In the genomic region with DNA sequence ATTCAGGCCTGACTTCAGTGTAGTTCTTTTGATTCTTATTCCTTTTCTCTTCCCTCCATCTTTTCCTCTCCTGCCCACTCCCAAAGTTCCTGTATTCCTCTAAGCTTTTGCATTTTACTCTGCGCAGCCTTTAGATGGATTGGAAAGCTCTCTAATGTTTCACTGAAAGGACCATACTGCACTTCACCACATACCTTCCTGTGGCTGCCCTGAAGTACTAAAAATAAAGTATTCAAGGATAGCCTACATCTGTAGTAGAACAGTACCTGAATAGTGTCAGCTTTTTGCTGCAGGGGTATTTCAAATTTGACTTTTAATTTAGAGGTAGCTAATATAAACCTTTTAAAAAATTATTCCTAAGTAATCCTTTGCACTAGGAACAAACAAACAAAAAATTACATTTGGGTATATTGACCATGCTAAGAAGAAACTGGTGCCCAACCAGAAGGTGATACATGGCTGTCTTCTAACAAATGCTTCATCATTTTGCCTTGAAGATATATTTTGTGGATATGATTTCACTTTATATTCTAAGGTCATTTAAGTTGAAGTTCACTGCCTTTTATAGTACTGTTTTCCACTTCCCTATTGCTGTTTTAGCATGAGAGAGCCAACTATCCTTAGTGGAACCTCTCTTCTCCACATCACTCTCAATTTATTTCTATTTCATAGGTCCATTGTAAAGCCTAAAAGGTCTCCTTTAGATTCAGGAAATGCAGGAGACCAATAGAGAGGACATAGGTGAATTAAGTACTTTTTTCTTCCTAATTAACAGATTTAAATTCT, we compare ENCODE assay signal across 1 cellular context.
TF ChIP-seq lines count a peak whose summit lies in the region.

No MANE protein-coding gene starts in this region.

TF ChIP-seq in K562, 482 proteins besides CTCF, POLR2A, EP300 and RAD21:
- TF ChIP-seq HIVEP1 (CRISPR knock-in tag; IDR thresholded peaks at IDR 0.05) (no peak), SIRT6 (IDR thresholded peaks at IDR 0.05; ENCODE audit: low read depth, low read length) (no peak), ZNF354B (CRISPR knock-in tag; IDR thresholded peaks at IDR 0.05) (no peak), L3MBTL2 (IDR thresholded peaks at IDR 0.05) (no peak), WHSC1 (IDR thresholded peaks at IDR 0.05; ENCODE audit: low read length) (no peak), MXI1 (IDR thresholded peaks at IDR 0.05; ENCODE audit: low read depth, low read length) (no peak), ILK (tag; IDR thresholded peaks at IDR 0.05; ENCODE audit: borderline replicate concordance, low read depth) (no peak), ZNF143 (CRISPR knock-in tag; IDR thresholded peaks at IDR 0.05) (no peak)
- TF ChIP-seq, protein P1, sequence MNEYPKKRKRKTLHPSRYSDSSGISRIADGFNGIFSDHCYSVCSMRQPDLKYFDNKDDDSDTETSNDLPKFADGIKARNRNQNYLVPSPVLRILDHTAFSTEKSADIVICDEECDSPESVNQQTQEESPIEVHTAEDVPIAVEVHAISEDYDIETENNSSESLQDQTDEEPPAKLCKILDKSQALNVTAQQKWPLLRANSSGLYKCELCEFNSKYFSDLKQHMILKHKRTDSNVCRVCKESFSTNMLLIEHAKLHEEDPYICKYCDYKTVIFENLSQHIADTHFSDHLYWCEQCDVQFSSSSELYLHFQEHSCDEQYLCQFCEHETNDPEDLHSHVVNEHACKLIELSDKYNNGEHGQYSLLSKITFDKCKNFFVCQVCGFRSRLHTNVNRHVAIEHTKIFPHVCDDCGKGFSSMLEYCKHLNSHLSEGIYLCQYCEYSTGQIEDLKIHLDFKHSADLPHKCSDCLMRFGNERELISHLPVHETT (CRISPR knock-in tag; conservative IDR thresholded peaks at IDR 0.05 in 1 of 2, IDR thresholded peaks at IDR 0.05 in 1 of 2) = no peak
- TF ChIP-seq, protein P2, sequence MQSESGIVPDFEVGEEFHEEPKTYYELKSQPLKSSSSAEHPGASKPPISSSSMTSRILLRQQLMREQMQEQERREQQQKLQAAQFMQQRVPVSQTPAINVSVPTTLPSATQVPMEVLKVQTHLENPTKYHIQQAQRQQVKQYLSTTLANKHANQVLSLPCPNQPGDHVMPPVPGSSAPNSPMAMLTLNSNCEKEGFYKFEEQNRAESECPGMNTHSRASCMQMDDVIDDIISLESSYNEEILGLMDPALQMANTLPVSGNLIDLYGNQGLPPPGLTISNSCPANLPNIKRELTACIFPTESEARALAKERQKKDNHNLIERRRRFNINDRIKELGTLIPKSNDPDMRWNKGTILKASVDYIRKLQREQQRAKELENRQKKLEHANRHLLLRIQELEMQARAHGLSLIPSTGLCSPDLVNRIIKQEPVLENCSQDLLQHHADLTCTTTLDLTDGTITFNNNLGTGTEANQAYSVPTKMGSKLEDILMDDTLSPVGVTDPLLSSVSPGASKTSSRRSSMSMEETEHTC (IDR thresholded peaks at IDR 0.05) = no peak
- TF ChIP-seq, protein P3, sequence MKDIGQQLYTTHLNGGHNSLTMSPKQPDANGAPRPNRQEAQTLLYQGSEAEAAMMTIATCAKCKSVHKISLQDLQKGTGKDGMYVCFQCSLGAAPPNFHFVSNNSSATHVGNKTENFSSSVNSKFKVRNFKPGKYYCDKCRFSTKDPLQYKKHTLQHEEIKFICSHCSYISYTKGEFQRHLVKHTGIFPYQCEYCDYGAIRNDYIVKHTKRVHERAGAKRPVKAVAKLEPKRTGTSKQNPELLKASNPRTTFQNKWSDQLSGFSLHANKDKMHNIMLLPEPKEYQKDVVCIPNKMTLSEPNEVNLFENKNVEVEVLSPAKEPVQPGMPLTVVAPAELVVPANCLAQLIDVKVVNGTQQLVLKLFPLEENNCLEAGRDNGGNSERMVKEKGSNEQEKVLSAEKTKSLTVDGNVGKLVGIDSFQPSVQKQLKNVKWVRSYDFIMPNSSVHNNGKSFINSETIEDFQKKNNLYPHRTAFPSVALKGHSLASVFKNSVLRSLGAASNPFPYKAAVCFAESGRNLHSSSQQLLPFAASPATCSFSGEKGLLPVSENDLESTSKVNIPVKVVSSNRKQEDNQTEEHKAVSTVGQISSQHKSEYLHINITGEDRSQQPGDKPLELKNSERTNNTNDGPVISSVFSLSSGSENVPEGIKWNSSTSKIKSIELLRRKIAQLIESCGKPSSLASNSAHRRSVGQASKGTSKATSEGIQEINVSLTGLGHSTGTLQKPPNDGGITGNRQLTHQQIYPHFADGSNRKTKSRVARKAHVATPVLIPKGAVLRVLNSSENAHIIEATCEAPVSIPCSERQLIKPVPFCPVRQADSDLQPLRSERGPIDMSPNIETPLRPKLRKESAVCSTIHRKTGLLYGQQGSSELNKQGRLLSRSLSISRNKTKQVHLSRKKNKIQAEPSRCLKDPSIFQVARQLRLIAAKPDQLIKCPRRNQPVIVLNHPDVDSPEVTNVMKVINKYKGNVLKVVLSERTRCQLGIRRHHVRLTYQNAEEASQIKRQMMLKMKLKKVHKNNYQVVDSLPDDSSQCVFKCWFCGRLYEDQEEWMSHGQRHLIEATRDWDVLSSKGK (CRISPR knock-in tag; IDR thresholded peaks at IDR 0.05) = no peak
- TF ChIP-seq, protein P4, sequence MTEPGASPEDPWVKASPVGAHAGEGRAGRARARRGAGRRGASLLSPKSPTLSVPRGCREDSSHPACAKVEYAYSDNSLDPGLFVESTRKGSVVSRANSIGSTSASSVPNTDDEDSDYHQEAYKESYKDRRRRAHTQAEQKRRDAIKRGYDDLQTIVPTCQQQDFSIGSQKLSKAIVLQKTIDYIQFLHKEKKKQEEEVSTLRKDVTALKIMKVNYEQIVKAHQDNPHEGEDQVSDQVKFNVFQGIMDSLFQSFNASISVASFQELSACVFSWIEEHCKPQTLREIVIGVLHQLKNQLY (CRISPR knock-in tag; conservative IDR thresholded peaks at IDR 0.05) = no peak
